Comparison of ENCODE assay signal across 8 cellular contexts in the genomic region with DNA sequence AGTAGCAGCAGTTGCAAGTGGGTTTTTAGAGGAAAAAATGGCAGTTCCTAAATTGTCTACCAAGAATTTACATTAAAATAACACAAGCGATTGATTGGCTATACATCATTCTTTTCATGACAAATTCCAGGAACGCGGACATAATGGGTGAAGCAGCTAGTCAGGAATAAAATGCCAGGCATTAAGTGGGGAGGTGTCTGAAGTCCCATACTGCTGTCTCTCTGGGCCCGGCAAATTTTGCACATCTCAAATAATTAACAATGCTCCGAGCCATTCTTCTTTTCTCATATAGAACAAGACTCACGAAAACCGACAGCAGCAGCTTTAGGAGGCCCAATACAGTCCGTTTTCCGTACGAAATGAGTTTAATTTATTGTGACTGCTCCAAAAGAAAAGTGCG. TPM values are rescaled to one million over a fixed set of nuclear protein-coding genes. Genes with fewer than 3 reads are reported as not detected.
DNase-seq lines count a peak whose midpoint lies in the region; FAIRE-seq and TF ChIP-seq lines count a peak whose summit lies in the region.

No MANE protein-coding gene starts in this region.

- in situ Hi-C loops in GM13976 (cut with MboI; ENCODE audit: low sequenced_read_pairs, unreplicated experiment) = no loop called here

- peaks cover 2 to 9% of the 10 kb centered on the region in 2 experiments for H3K36me3 ChIP-seq in keratinocyte (ENCODE audit: control insufficient read depth in 2 of 2, extremely low read depth in 1 of 2, insufficient read depth in 2 of 2, low read length in 2 of 2)
- peaks cover 13% of the 10 kb centered on the region for H3K36me3 ChIP-seq in suprapubic skin

- no peak for TF ChIP-seq EP300 in suprapubic skin (IDR thresholded peaks at IDR 0.05)

- H3K4me1 ChIP-seq in keratinocyte (ENCODE audit: control insufficient read depth, extremely low read depth, insufficient read depth, low read length) (peaks cover 50% of the 10 kb centered on the region), suprapubic skin (peaks cover 48% of the 10 kb centered on the region)

- H3K9me3 ChIP-seq in keratinocyte (ENCODE audit: control insufficient read depth, low read depth, low read length) (no peaks in the 10 kb centered on the region), suprapubic skin (no peaks in the 10 kb centered on the region)

- H3K9ac ChIP-seq in keratinocyte (ENCODE audit: control insufficient read depth, extremely low read depth, insufficient read depth, low read length) = peak overlapping the region; percentile 100

- dilution Hi-C loops in keratinocyte (cut with MboI; ENCODE audit: extremely low pct_ligation_motif_present, low sequenced_read_pairs) = no loop called here

- no peaks in the 10 kb centered on the region for H3K9me1 ChIP-seq in keratinocyte (ENCODE audit: control insufficient read depth, extremely low read depth, insufficient read depth, low read length)

- peaks cover 57% of the 10 kb centered on the region for H3K79me2 ChIP-seq in keratinocyte (ENCODE audit: control insufficient read depth, insufficient read depth, low read length)

- peak overlapping the region; percentile 98 for H3K27ac Mint-ChIP-seq in T-helper 1 cell treated with Interleukin-12 subunit alpha and Interleukin-12 subunit beta and Interleukin-4 antibody, amounts not matched to agents 30 μg/mL and 1 μg/mL, for 36 hours
- peak overlapping the region; percentile 98 for H3K27ac Mint-ChIP-seq in activated naive CD8-positive, alpha-beta T cell

- peaks cover 52% of the 10 kb centered on the region for H3K36me3 Mint-ChIP-seq in T-helper 1 cell treated with Interleukin-12 subunit alpha and Interleukin-12 subunit beta and Interleukin-4 antibody, amounts not matched to agents 30 μg/mL and 1 μg/mL, for 36 hours (ENCODE audit: low read depth)
- peaks cover 14% of the 10 kb centered on the region for H3K36me3 Mint-ChIP-seq in activated naive CD8-positive, alpha-beta T cell

- peak overlapping the region; percentile 98 for H3K4me3 Mint-ChIP-seq in T-helper 1 cell treated with Interleukin-12 subunit alpha and Interleukin-12 subunit beta and Interleukin-4 antibody, amounts not matched to agents 30 μg/mL and 1 μg/mL, for 36 hours
- H3K4me3 Mint-ChIP-seq in activated naive CD8-positive, alpha-beta T cell = peak overlapping the region; percentile 97

- H3K27ac ChIP-seq in keratinocyte (ENCODE audit: control insufficient read depth, insufficient read depth, low read length) (peak overlapping the region; percentile 99), suprapubic skin (peak overlapping the region; percentile 99)

- peak overlapping the region; percentile 79 for H3K4me2 ChIP-seq in keratinocyte (ENCODE audit: control insufficient read depth, extremely low read depth, insufficient read depth, low read depth, low read length)

- TF ChIP-seq CTCF in keratinocyte (optimal IDR thresholded peaks at IDR 0.05 in 1 of 3, IDR thresholded peaks at IDR 0.05 in 1 of 3, conservative IDR thresholded peaks at IDR 0.05 in 1 of 3; ENCODE audit: extremely low read depth in 1 of 3, insufficient read depth in 2 of 3, low read length in 3 of 3) (no peak), suprapubic skin (IDR thresholded peaks at IDR 0.05) (no peak), GM13976 (IDR thresholded peaks at IDR 0.05; ENCODE audit: borderline replicate concordance, control extremely low read depth, extremely low read depth, insufficient read depth, missing control alignments) (no peak)

- no peaks in the 10 kb centered on the region for H3K9me3 Mint-ChIP-seq in T-helper 1 cell treated with Interleukin-12 subunit alpha and Interleukin-12 subunit beta and Interleukin-4 antibody, amounts not matched to agents 30 μg/mL and 1 μg/mL, for 36 hours
- H3K9me3 Mint-ChIP-seq in activated naive CD8-positive, alpha-beta T cell (ENCODE audit: low read depth) = no peaks in the 10 kb centered on the region

- no peak for FAIRE-seq in keratinocyte (lab: Jason Lieb, UNC)

- H3K27me3 Mint-ChIP-seq in T-helper 1 cell treated with Interleukin-12 subunit alpha and Interleukin-12 subunit beta and Interleukin-4 antibody, amounts not matched to agents 30 μg/mL and 1 μg/mL, for 36 hours (ENCODE audit: low read depth) = no peaks in the 10 kb centered on the region
- no peaks in the 10 kb centered on the region for H3K27me3 Mint-ChIP-seq in activated naive CD8-positive, alpha-beta T cell

- TF ChIP-seq POLR2A in suprapubic skin (IDR thresholded peaks at IDR 0.05) = no peak

- H3K4me3 ChIP-seq in keratinocyte (ENCODE audit: control insufficient read depth in 2 of 3, extremely low read depth in 1 of 3, insufficient read depth in 2 of 3, low read depth in 1 of 3, low read length in 3 of 3) (peak overlapping the region; percentile 77 to 100 (median 100)), suprapubic skin (peak overlapping the region; percentile 99)

- H2AFZ ChIP-seq in keratinocyte (ENCODE audit: control insufficient read depth, low read length) = no peak overlapping the region

- H3K27me3 ChIP-seq in keratinocyte (ENCODE audit: control insufficient read depth, extremely low read depth, insufficient read depth, low read length) = no peaks in the 10 kb centered on the region
- H3K27me3 ChIP-seq in suprapubic skin = no peaks in the 10 kb centered on the region

- H4K20me1 ChIP-seq in keratinocyte (ENCODE audit: control insufficient read depth, extremely low read depth, insufficient read depth, low read length) = peaks cover 7% of the 10 kb centered on the region

- 0% methylated on average over 11 of the region's 11 CpGs for WGBS in suprapubic skin

- no peak for DNase-seq in T-helper 1 cell
- DNase-seq in keratinocyte (ENCODE audit: low read depth, low spot score) = no peak
- no peak for DNase-seq in suprapubic skin (ENCODE audit: low spot score in 2 of 2)
- DNase-seq in GM13976 (ENCODE audit: low spot score) = no peak
- no peak for DNase-seq in inferior parietal cortex (ENCODE audit: extremely low spot score)
- DNase-seq in NK-92 treated with Interleukin-12 subunit alpha and Interleukin-12 subunit beta, amount 100 ng/mL, for 24 hours (lab: John Stamatoyannopoulos, UW) = no peak

- peaks cover 41% of the 10 kb centered on the region for H3K4me1 Mint-ChIP-seq in T-helper 1 cell treated with Interleukin-12 subunit alpha and Interleukin-12 subunit beta and Interleukin-4 antibody, amounts not matched to agents 30 μg/mL and 1 μg/mL, for 36 hours (ENCODE audit: low read depth)
- H3K4me1 Mint-ChIP-seq in activated naive CD8-positive, alpha-beta T cell (ENCODE audit: low read depth) = peaks cover 58% of the 10 kb centered on the region

RNA-seq across cellular contexts. Expression of a gene that starts 0.7 kb away (rescaled TPM):
- polyA plus RNA-seq in keratinocyte = 185 to 407 TPM (median 327 TPM) in 3 replicates
- polyA plus RNA-seq in keratinocyte (2011; ENCODE audit: low read depth) = 187 TPM
- polyA plus RNA-seq in keratinocyte (2011; cell fraction: cytosol; rRNA removed) = 455 and 462 TPM in 2 replicates
- polyA plus RNA-seq in keratinocyte (2011; cell fraction: nucleus; rRNA removed) = 141 and 184 TPM in 2 replicates
- 408 and 526 TPM in 2 replicates for polyA plus RNA-seq in keratinocyte (2012; ENCODE audit: low replicate concordance)
- 8.6 to 130 TPM (median 79.2 TPM) in 3 replicates for polyA minus RNA-seq in keratinocyte
- 76.0 TPM for polyA minus RNA-seq in keratinocyte (2011; cell fraction: cytosol; rRNA and poly(A)+ RNA removed)
- 17.8 and 27.2 TPM in 2 replicates for polyA minus RNA-seq in keratinocyte (2011; cell fraction: nucleus; rRNA and poly(A)+ RNA removed)
- 100 to 1,000 TPM; 150 to 232 (median 182) TPM for total RNA-seq in suprapubic skin

RNA-seq across cellular contexts. Expression of a gene that starts 0.9 kb away (rescaled TPM):
- 20.7 to 27.9 TPM (median 24.0 TPM) in 3 replicates for polyA plus RNA-seq in keratinocyte
- polyA plus RNA-seq in keratinocyte (2011; ENCODE audit: low read depth) = 5.4 TPM
- 16.4 and 24.0 TPM in 2 replicates for polyA plus RNA-seq in keratinocyte (2011; cell fraction: cytosol; rRNA removed)
- polyA plus RNA-seq in keratinocyte (2011; cell fraction: nucleus; rRNA removed) = 22.6 and 25.3 TPM in 2 replicates
- 6.4 and 26.0 TPM in 2 replicates for polyA plus RNA-seq in keratinocyte (2012; ENCODE audit: low replicate concordance)
- 6.5 to 20.8 TPM (median 17.6 TPM) in 3 replicates for polyA minus RNA-seq in keratinocyte
- polyA minus RNA-seq in keratinocyte (2011; cell fraction: cytosol; rRNA and poly(A)+ RNA removed) = 27.8 TPM
- 18.5 and 23.4 TPM in 2 replicates for polyA minus RNA-seq in keratinocyte (2011; cell fraction: nucleus; rRNA and poly(A)+ RNA removed)
- total RNA-seq in suprapubic skin = 10 to 100 TPM in 3 of 4 donors, 1 to 10 TPM in 1; 8.9 to 17.5 (median 15.1) TPM

RNA-seq across cellular contexts. Expression of a gene that starts 15.3 kb away (rescaled TPM):
- polyA plus RNA-seq in keratinocyte = 6.5 to 9.5 TPM (median 6.9 TPM) in 3 replicates
- 7.9 TPM for polyA plus RNA-seq in keratinocyte (2011; ENCODE audit: low read depth)
- 6.8 and 9.7 TPM in 2 replicates for polyA plus RNA-seq in keratinocyte (2011; cell fraction: cytosol; rRNA removed)
- polyA plus RNA-seq in keratinocyte (2011; cell fraction: nucleus; rRNA removed) = 4.2 and 6.2 TPM in 2 replicates
- 5.9 and 7.1 TPM in 2 replicates for polyA plus RNA-seq in keratinocyte (2012; ENCODE audit: low replicate concordance)
- 0.56 to 2.7 TPM (median 1.3 TPM) in 3 replicates for polyA minus RNA-seq in keratinocyte
- polyA minus RNA-seq in keratinocyte (2011; cell fraction: cytosol; rRNA and poly(A)+ RNA removed) = 11.7 TPM
- polyA minus RNA-seq in keratinocyte (2011; cell fraction: nucleus; rRNA and poly(A)+ RNA removed) = 2.3 and 3.0 TPM in 2 replicates
- total RNA-seq in suprapubic skin = 10 to 100 TPM in 1 of 4 donors, 1 to 10 TPM in 3; 7.5 to 11.8 (median 9.5) TPM

RNA-seq across cellular contexts. Expression of a gene that starts 21.0 kb away (rescaled TPM):
- polyA plus RNA-seq in keratinocyte = 10.9 to 22.7 TPM (median 14.1 TPM) in 3 replicates
- 2.0 TPM for polyA plus RNA-seq in keratinocyte (2011; ENCODE audit: low read depth)
- 10.6 and 18.1 TPM in 2 replicates for polyA plus RNA-seq in keratinocyte (2011; cell fraction: cytosol; rRNA removed)
- polyA plus RNA-seq in keratinocyte (2011; cell fraction: nucleus; rRNA removed) = 9.2 and 11.7 TPM in 2 replicates
- polyA plus RNA-seq in keratinocyte (2012; ENCODE audit: low replicate concordance) = 8.0 and 17.0 TPM in 2 replicates
- polyA minus RNA-seq in keratinocyte = 4.0 to 11.4 TPM (median 4.8 TPM) in 3 replicates
- 8.2 TPM for polyA minus RNA-seq in keratinocyte (2011; cell fraction: cytosol; rRNA and poly(A)+ RNA removed)
- 2.9 and 3.3 TPM in 2 replicates for polyA minus RNA-seq in keratinocyte (2011; cell fraction: nucleus; rRNA and poly(A)+ RNA removed)
- total RNA-seq in suprapubic skin = 1 to 10 TPM; 6.4 to 9.2 (median 8.6) TPM

RNA-seq across cellular contexts. Expression of a gene that starts 33.5 kb away (rescaled TPM):
- 3,884 to 7,725 TPM (median 4,926 TPM) in 3 replicates for polyA plus RNA-seq in keratinocyte
- 515 TPM for polyA plus RNA-seq in keratinocyte (2011; ENCODE audit: low read depth)
- 5,462 and 6,103 TPM in 2 replicates for polyA plus RNA-seq in keratinocyte (2011; cell fraction: cytosol; rRNA removed)
- 1,833 and 2,478 TPM in 2 replicates for polyA plus RNA-seq in keratinocyte (2011; cell fraction: nucleus; rRNA removed)
- 4,436 and 8,040 TPM in 2 replicates for polyA plus RNA-seq in keratinocyte (2012; ENCODE audit: low replicate concordance)
- 786 to 845 TPM (median 811 TPM) in 3 replicates for polyA minus RNA-seq in keratinocyte
- polyA minus RNA-seq in keratinocyte (2011; cell fraction: cytosol; rRNA and poly(A)+ RNA removed) = 924 TPM
- 146 and 147 TPM in 2 replicates for polyA minus RNA-seq in keratinocyte (2011; cell fraction: nucleus; rRNA and poly(A)+ RNA removed)
- total RNA-seq in suprapubic skin = over 10,000 TPM in 1 of 4 donors, 1,000 to 10,000 TPM in 3; 5,312 to 11,292 (median 8,564) TPM
